ENCODE assay signal across 1 cellular context in genomic region chr1:22641906-22642636, GRCh38.
TF ChIP-seq lines count a peak whose summit lies in the region.

No MANE protein-coding gene starts in this region.

TF ChIP-seq in HepG2, 621 proteins besides CTCF, POLR2A, EP300 and RAD21 (continued from another document and continues in another):
- TF ChIP-seq ZNF407 (CRISPR knock-in tag; IDR thresholded peaks at IDR 0.05; ENCODE audit: not compliant biosample characterization) (no peak), MED1 (CRISPR knock-in tag; IDR thresholded peaks at IDR 0.05) (0 out of 2 replicates have a peak, but pooled peaks have one; percentile 14), THAP7 (CRISPR knock-in tag; IDR thresholded peaks at IDR 0.05) (no peak), ZNF841 (CRISPR knock-in tag; IDR thresholded peaks at IDR 0.05; ENCODE audit: borderline replicate concordance) (no peak), ZNF496 (CRISPR knock-in tag; IDR thresholded peaks at IDR 0.05; ENCODE audit: insufficient replicate concordance) (no peak), SNAPC5 (CRISPR knock-in tag; IDR thresholded peaks at IDR 0.05; ENCODE audit: borderline replicate concordance) (no peak), RBFOX2 (IDR thresholded peaks at IDR 0.05; ENCODE audit: low read depth, low read length) (no peak), ZNF274 (CRISPR knock-in tag; IDR thresholded peaks at IDR 0.05) (no peak), MAX (IDR thresholded peaks at IDR 0.05) (no peak), IKZF5 (CRISPR knock-in tag; IDR thresholded peaks at IDR 0.05) (0 out of 2 replicates have a peak, but pooled peaks have one; percentile 32), CBFB (CRISPR knock-in tag; IDR thresholded peaks at IDR 0.05) (no peak), ZNF563 (CRISPR knock-in tag; IDR thresholded peaks at IDR 0.05) (no peak), NFRKB (IDR thresholded peaks at IDR 0.05) (no peak), KLF13 (CRISPR knock-in tag; IDR thresholded peaks at IDR 0.05) (peak; percentile 98), NR2F6 (IDR thresholded peaks at IDR 0.05) (0 out of 2 replicates have a peak, but pooled peaks have one; percentile 15), NR2F6 (CRISPR knock-in tag; IDR thresholded peaks at IDR 0.05) (no peak), HNRNPUL1 (IDR thresholded peaks at IDR 0.05; ENCODE audit: low read depth, low read length) (no peak), ZNF597 (CRISPR knock-in tag; IDR thresholded peaks at IDR 0.05) (no peak), ZNF687 (CRISPR knock-in tag; IDR thresholded peaks at IDR 0.05) (peak; percentile 42), SOX13 (IDR thresholded peaks at IDR 0.05) (no peak), SOX13 (CRISPR knock-in tag; conservative IDR thresholded peaks at IDR 0.05 in 1 of 2, IDR thresholded peaks at IDR 0.05 in 1 of 2) (no peak), NONO (IDR thresholded peaks at IDR 0.05) (no peak), NONO (CRISPR knock-in tag; conservative IDR thresholded peaks at IDR 0.05) (no peak), ZNF775 (CRISPR knock-in tag; IDR thresholded peaks at IDR 0.05; ENCODE audit: borderline replicate concordance) (no peak), TAF1 (CRISPR knock-in tag; IDR thresholded peaks at IDR 0.05) (no peak), REL (CRISPR knock-in tag; conservative IDR thresholded peaks at IDR 0.05) (no peak), ZNF576 (CRISPR knock-in tag; IDR thresholded peaks at IDR 0.05) (no peak), ZKSCAN5 (CRISPR knock-in tag; IDR thresholded peaks at IDR 0.05) (peak; percentile 51; the same call in 1 of the 2 replicates), ZNF639 (CRISPR knock-in tag; conservative IDR thresholded peaks at IDR 0.05) (no peak), ZFP1 (CRISPR knock-in tag; IDR thresholded peaks at IDR 0.05) (no peak), GATAD1 (CRISPR knock-in tag; IDR thresholded peaks at IDR 0.05) (no peak), KLF12 (CRISPR knock-in tag; IDR thresholded peaks at IDR 0.05; ENCODE audit: borderline replicate concordance) (peak; percentile 90; the same call in 1 of the 2 replicates), TRIM22 (IDR thresholded peaks at IDR 0.05) (no peak), ZC3H13 (CRISPR knock-in tag; IDR thresholded peaks at IDR 0.05) (no peak), ARID2 (CRISPR knock-in tag; IDR thresholded peaks at IDR 0.05; ENCODE audit: borderline replicate concordance) (no peak), FOXK2 (IDR thresholded peaks at IDR 0.05) (no peak), ELF4 (CRISPR knock-in tag; IDR thresholded peaks at IDR 0.05; ENCODE audit: borderline replicate concordance) (no peak), ZBTB4 (CRISPR knock-in tag; IDR thresholded peaks at IDR 0.05; ENCODE audit: borderline replicate concordance) (no peak)
